12 cellular contexts compared by ENCODE assay signal in the genomic region with DNA sequence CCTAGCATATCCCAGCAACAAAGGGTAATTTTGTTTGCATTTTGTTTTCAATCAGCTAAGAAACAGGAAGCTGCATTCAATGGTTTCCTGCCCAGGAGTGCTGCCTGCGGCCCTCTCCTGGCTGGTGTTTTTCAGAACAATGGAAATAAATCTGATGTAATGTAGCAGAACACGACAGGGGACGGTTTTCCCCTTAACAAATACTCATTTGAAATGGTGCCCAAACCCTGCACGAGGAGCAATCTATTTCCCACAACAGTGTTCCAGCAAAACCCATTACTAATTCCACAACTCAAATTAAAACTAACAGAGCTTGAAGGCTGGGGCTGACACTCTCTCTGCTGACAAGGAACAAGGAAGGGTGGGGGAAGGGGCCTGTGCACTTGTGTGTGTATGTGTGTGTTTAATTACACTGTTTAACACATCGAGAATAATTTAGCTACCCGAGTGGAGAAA. TPM values are rescaled to one million over a fixed set of nuclear protein-coding genes. Genes with fewer than 3 reads are reported as not detected.
DNase-seq lines count a peak whose midpoint lies in the region; ATAC-seq and TF ChIP-seq lines count a peak whose summit lies in the region.
"Had no signal": no experiment of that assay in that cellular context is flagged by ENCODE, and none has a peak within 500 bp of the region (broad histone marks: within the 10 kb centered on the region; RNA-seq: fewer than 3 reads in every experiment).

No MANE protein-coding gene starts in this region.

- H3K9ac ChIP-seq in Loucy (ENCODE audit: low read depth, low read length, poor library complexity, severe bottlenecking) (no peak overlapping the region), neuronal stem cell (ENCODE audit: low read depth, low read length, poor library complexity) (no peak overlapping the region)

- H3K23ac ChIP-seq in neuronal stem cell (ENCODE audit: low read depth, low read length, poor library complexity) = no peak overlapping the region

- no peaks in the 10 kb centered on the region for H3K79me1 ChIP-seq in neuronal stem cell (ENCODE audit: low read depth, low read length)

- H2BK120ac ChIP-seq in neuronal stem cell (ENCODE audit: low read depth, low read length) = no peak overlapping the region

- no peak for ATAC-seq in HG02870 (IDR thresholded peaks at IDR 0.05; ENCODE audit: unreplicated experiment)
- no peak for ATAC-seq in GM21367 (IDR thresholded peaks at IDR 0.05; ENCODE audit: unreplicated experiment)
- ATAC-seq: effector memory CD8-positive, alpha-beta T cell had no signal

- TF ChIP-seq CTCF in Loucy (conservative IDR thresholded peaks at IDR 0.05; ENCODE audit: low read length) = no peak

- H3K4me3 ChIP-seq in Loucy (ENCODE audit: low read length, poor library complexity, severe bottlenecking) (no peak overlapping the region), neuronal stem cell (ENCODE audit: low read length in 2 of 2) (no peak overlapping the region)
- H3K4me3 ChIP-seq: PC-9 had no signal

- H4K8ac ChIP-seq in neuronal stem cell (ENCODE audit: low read depth, low read length) = no peak overlapping the region

- H2BK12ac ChIP-seq in neuronal stem cell (ENCODE audit: low read length) = no peak overlapping the region

- peak; percentile 15 for DNase-seq in NOMO-1 treated with DMSO at 0.1 percent for 48 hours (lab: John Stamatoyannopoulos, UW; ENCODE audit: unreplicated experiment)
- DNase-seq in NOMO-1 treated with dmso at 0.1 percent for 144 hours (lab: John Stamatoyannopoulos, UW; ENCODE audit: unreplicated experiment) = no peak
- peak; percentile 54 to 66 for DNase-seq in dermis microvascular lymphatic vessel endothelial cell (ENCODE audit: low read depth in 2 of 2)
- DNase-seq in neuronal stem cell (ENCODE audit: low spot score) = no peak
- DNase-seq in DMS 273 treated with DMSO at 0.1 percent for 48 hours (lab: John Stamatoyannopoulos, UW) = no peak
- DNase-seq: effector memory CD8-positive, alpha-beta T cell; mesenchymal stem cell; PC-9 had no signal

- H3K27me3 ChIP-seq in Loucy (ENCODE audit: insufficient read depth, low read length, poor library complexity, severe bottlenecking) = peaks cover 5% of the 10 kb centered on the region
- H3K27me3 ChIP-seq in neuronal stem cell (ENCODE audit: control insufficient read depth in 3 of 3, insufficient read depth in 3 of 3, low read depth in 1 of 3, low read length in 3 of 3) = no peaks in the 10 kb centered on the region

- H2AFZ ChIP-seq in Loucy (ENCODE audit: low read length) = peak overlapping the region; percentile 16; the same call in 1 of the 2 replicates
- peak overlapping the region; percentile 70 for H2AFZ ChIP-seq in neuronal stem cell (ENCODE audit: low read length)
- H2AFZ ChIP-seq: PC-9 had no signal

- no peak overlapping the region for H2BK15ac ChIP-seq in neuronal stem cell (ENCODE audit: low read length)

- H3K27ac ChIP-seq in neuronal stem cell (replicated peaks; ENCODE audit: low read length) = no peak overlapping the region
- H3K27ac ChIP-seq: PC-9 had no signal

- H3F3A ChIP-seq in Loucy (ENCODE audit: low read depth) = no peaks in the 10 kb centered on the region

- no peak overlapping the region for H2BK5ac ChIP-seq in neuronal stem cell (ENCODE audit: low read length)

- no peak overlapping the region for H3K18ac ChIP-seq in neuronal stem cell (ENCODE audit: low read length)

- H3K36me3 ChIP-seq in Loucy (ENCODE audit: insufficient read depth, low read length) (no peaks in the 10 kb centered on the region), neuronal stem cell (replicated peaks in 1 of 2; ENCODE audit: control insufficient read depth in 2 of 2, insufficient read depth in 2 of 2, low read length in 2 of 2) (no peaks in the 10 kb centered on the region)

- no peaks in the 10 kb centered on the region for H3K9me2 ChIP-seq in Loucy (replicated peaks; ENCODE audit: low read depth, low read length)

- no peaks in the 10 kb centered on the region for H4K20me1 ChIP-seq in Loucy (ENCODE audit: insufficient read depth, low read length, poor library complexity, severe bottlenecking)

- H3K9me3 ChIP-seq in Loucy (ENCODE audit: insufficient read depth, low read depth, low read length) (no peaks in the 10 kb centered on the region), neuronal stem cell (replicated peaks in 1 of 2; ENCODE audit: control insufficient read depth in 2 of 2, insufficient read depth in 1 of 2, low read depth in 1 of 2, low read length in 2 of 2) (peaks cover 0 to 2% of the 10 kb centered on the region in 2 donors)

- no peaks in the 10 kb centered on the region for H3K79me2 ChIP-seq in Loucy (ENCODE audit: insufficient read depth, low read length)

- H4K91ac ChIP-seq in neuronal stem cell (ENCODE audit: low read depth, low read length, poor library complexity) = no peak overlapping the region

- H3K4me1 ChIP-seq in Loucy (ENCODE audit: insufficient read depth, low read length, poor library complexity, severe bottlenecking) (no peaks in the 10 kb centered on the region), neuronal stem cell (ENCODE audit: control insufficient read depth in 2 of 2, insufficient read depth in 1 of 2, low read depth in 1 of 2, low read length in 2 of 2) (no peaks in the 10 kb centered on the region)

- H3K4me2 ChIP-seq in Loucy (ENCODE audit: low read depth, low read length, poor library complexity, severe bottlenecking) = no peak overlapping the region
- H3K4me2 ChIP-seq in neuronal stem cell (ENCODE audit: insufficient read depth, low read length, poor library complexity, severe bottlenecking) = no peak overlapping the region
- H3K4me2 ChIP-seq: PC-9 had no signal

- H3K14ac ChIP-seq in neuronal stem cell (ENCODE audit: low read length) = no peak overlapping the region

- no peak overlapping the region for H2AK5ac ChIP-seq in neuronal stem cell (ENCODE audit: low read depth, low read length)

- H3K4ac ChIP-seq in neuronal stem cell (ENCODE audit: low read length) = no peak overlapping the region

- WGBS in neuronal stem cell (ENCODE audit: extremely low coverage in 2 of 2, insufficient read length in 2 of 2, insufficient replicate concordance in 1 of 2), 2 donors = no CpG with 5 or more reads among the region's 6 CpGs

RNA-seq across cellular contexts. Expression of gene CAPN13, which starts 8.7 kb away (rescaled TPM):
- not detected in 2 replicates for total RNA-seq in dermis microvascular lymphatic vessel endothelial cell
- not detected for polyA plus RNA-seq in neuronal stem cell (2013, experiment 1 of 2)
- not detected for polyA plus RNA-seq in neuronal stem cell (2013, experiment 2 of 2)
- total RNA-seq: T-helper 1 cell treated with Interleukin-12 subunit alpha and Interleukin-12 subunit beta and Interleukin-4 antibody, amounts not matched to agents 30 ng/mL and 1 ng/mL, for 36 hours had no signal

Comparison
In these comparisons a context has a peak if more than half of its experiments do, and no peak if none do; other contexts are left out.
1. DNase-seq: peak in NOMO-1 treated with DMSO at 0.1 percent for 48 hours (single experiment) and dermis microvascular lymphatic vessel endothelial cell (2 of 2); none in NOMO-1 treated with dmso at 0.1 percent for 144 hours (single experiment), neuronal stem cell (single experiment) and DMS 273 treated with DMSO at 0.1 percent for 48 hours (single experiment).